Comparison of ENCODE assay signal across 22 cellular contexts in the genomic region with DNA sequence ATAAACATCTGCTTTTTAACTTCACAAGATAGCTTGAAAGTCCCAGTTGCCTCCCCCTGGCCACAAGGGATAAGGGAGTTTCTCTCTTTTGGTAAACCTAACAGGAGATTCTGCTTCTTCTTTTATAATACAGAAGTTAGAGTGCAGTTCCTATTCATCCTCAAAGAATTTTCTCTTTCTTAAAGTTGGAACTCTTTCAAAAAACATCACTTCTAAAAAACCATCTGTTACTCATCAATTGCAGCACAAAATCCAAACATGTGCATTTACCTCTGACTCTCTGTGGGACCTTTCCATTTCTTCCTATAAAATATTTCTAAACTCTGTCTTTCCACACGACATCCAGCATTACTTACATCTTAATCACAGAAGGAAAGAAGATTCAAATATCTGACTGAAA. TPM values are rescaled to one million over a fixed set of nuclear protein-coding genes. Genes with fewer than 3 reads are reported as not detected.
A peak's percentile ranks its signal among the peaks of the same experiment; 100 is the strongest.
DNase-seq lines count a peak whose midpoint lies in the region; ATAC-seq, FAIRE-seq and TF ChIP-seq lines count a peak whose summit lies in the region.
"Had no signal": no experiment of that assay in that cellular context is flagged by ENCODE, and none has a peak within 500 bp of the region (broad histone marks: within the 10 kb centered on the region; RNA-seq: fewer than 3 reads in every experiment).

No MANE protein-coding gene starts in this region.

- no peaks in the 10 kb centered on the region for H3K27me3 Mint-ChIP-seq in osteocyte (ENCODE audit: unreplicated experiment)
- H3K27me3 Mint-ChIP-seq: activated B cell treated with CpG ODN at 0.5 μM for 24 hours; activated CD8-positive, alpha-beta T cell treated with anti-CD3 and anti-CD28 coated beads for 36 hours; activated naive CD8-positive, alpha-beta T cell had no signal

- ATAC-seq in SK-N-SH treated with all-trans-retinoic acid at 6 μM for 48 hours, result peak; percentile 38
- ATAC-seq in HG02678 (IDR thresholded peaks at IDR 0.05; ENCODE audit: unreplicated experiment), result no peak
- ATAC-seq: activated CD8-positive, alpha-beta T cell treated with anti-CD3 and anti-CD28 coated beads for 36 hours; activated T-cell treated with anti-CD3 and anti-CD28 coated beads, Interleukin-2, amount 50 U/mL, for 72 hours had no signal

- H3K4me1 Mint-ChIP-seq in osteocyte (ENCODE audit: unreplicated experiment), result peaks cover 31% of the 10 kb centered on the region

- no peak overlapping the region for H2AFZ ChIP-seq in fibroblast of lung (ENCODE audit: low read length)

- H4K20me1 ChIP-seq in fibroblast of lung (ENCODE audit: control insufficient read depth, extremely low read depth, insufficient read depth, low read length), result no peaks in the 10 kb centered on the region
- H4K20me1 ChIP-seq: BLaER1 treated with 17β-estradiol and CSF1 and Interleukin-3, amounts not matched to agents 10 nM and 100 nM had no signal

- H3K4me3 Mint-ChIP-seq in osteocyte (ENCODE audit: unreplicated experiment), result no peak overlapping the region
- H3K4me3 Mint-ChIP-seq: activated B cell treated with CpG ODN at 0.5 μM for 24 hours; activated CD8-positive, alpha-beta T cell treated with anti-CD3 and anti-CD28 coated beads for 36 hours; activated naive CD8-positive, alpha-beta T cell; activated T-cell treated with anti-CD3 and anti-CD28 coated beads, Interleukin-2, amount 50 U/mL, for 72 hours had no signal

- peaks cover 12% of the 10 kb centered on the region for H3K4me1 ChIP-seq in fibroblast of lung (ENCODE audit: control insufficient read depth, extremely low read depth, insufficient read depth, low read length)

- H3K9me3 ChIP-seq in fibroblast of lung (ENCODE audit: control insufficient read depth, insufficient read depth, low read depth, low read length), result no peaks in the 10 kb centered on the region
- H3K9me3 ChIP-seq: BLaER1 treated with 17β-estradiol and CSF1 and Interleukin-3, amounts not matched to agents 10 nM and 100 nM; esophagus squamous epithelium had no signal

- no peak overlapping the region for H3K4me3 ChIP-seq in fibroblast of lung (replicated peaks in 1 of 4; ENCODE audit: control extremely low read depth in 1 of 4, insufficient read depth in 1 of 4, low read depth in 3 of 4, low read length in 4 of 4)
- H3K4me3 ChIP-seq: BLaER1 treated with 17β-estradiol and CSF1 and Interleukin-3, amounts not matched to agents 10 nM and 100 nM; cardiac muscle cell; esophagus squamous epithelium had no signal

- H3K27ac Mint-ChIP-seq in osteocyte (ENCODE audit: unreplicated experiment), result peak overlapping the region; percentile 64
- H3K27ac Mint-ChIP-seq: activated B cell treated with CpG ODN at 0.5 μM for 24 hours; activated CD8-positive, alpha-beta T cell treated with anti-CD3 and anti-CD28 coated beads for 36 hours; activated naive CD8-positive, alpha-beta T cell; activated T-cell treated with anti-CD3 and anti-CD28 coated beads, Interleukin-2, amount 50 U/mL, for 72 hours had no signal

- peak; percentile 17 for FAIRE-seq in G401.6 (lab: Jason Lieb, UNC)
- FAIRE-seq: H1 had no signal

- DNase-seq in fibroblast of lung (ENCODE audit: low read depth in 2 of 2), result peak; percentile 74 to 76
- DNase-seq in osteocyte (ENCODE audit: extremely low spot score, unreplicated experiment), result no peak
- DNase-seq in SIG-M5 treated with dmso at 0.1 percent for 504 hours (lab: John Stamatoyannopoulos, UW; ENCODE audit: unreplicated experiment), result no peak
- no peak for DNase-seq in H4 (ENCODE audit: low spot score)
- no peak for DNase-seq in RWPE1 (ENCODE audit: low spot score)
- DNase-seq: activated B cell treated with CpG ODN at 0.5 μM for 24 hours; activated CD8-positive, alpha-beta T cell treated with anti-CD3 and anti-CD28 coated beads for 36 hours; activated T-cell treated with anti-CD3 and anti-CD28 coated beads, Interleukin-2, amount 50 U/mL, for 72 hours; esophagus squamous epithelium; Karpas-422; NCI-H1417; NCI-H526; SHP77; stimulated activated CD4-positive, alpha-beta T cell treated with anti-CD3 and anti-CD28 coated beads, Interleukin-12 subunit alpha, Interleukin-12 subunit beta, amount 100 ng/mL, for 4 hours; T-helper 2 cell had no signal

- H3K36me3 ChIP-seq in fibroblast of lung (ENCODE audit: control insufficient read depth, insufficient read depth, low read length), result no peaks in the 10 kb centered on the region
- H3K36me3 ChIP-seq: cardiac muscle cell had no signal

- no peaks in the 10 kb centered on the region for H3K79me2 ChIP-seq in fibroblast of lung (ENCODE audit: control insufficient read depth, insufficient read depth, low read length)

- H3K27ac ChIP-seq in fibroblast of lung (ENCODE audit: insufficient read depth, low read length) (no peak overlapping the region), RWPE1 (no peak overlapping the region)
- H3K27ac ChIP-seq: BLaER1 treated with 17β-estradiol and CSF1 and Interleukin-3, amounts not matched to agents 10 nM and 100 nM; cardiac muscle cell; esophagus squamous epithelium had no signal

- CTCF ChIA-PET in RWPE1 (lab: Yijun Ruan, JAX), result no interaction called here

- H3K27me3 ChIP-seq in fibroblast of lung (ENCODE audit: control insufficient read depth, insufficient read depth, low read length), result no peaks in the 10 kb centered on the region
- H3K27me3 ChIP-seq: BLaER1 treated with 17β-estradiol and CSF1 and Interleukin-3, amounts not matched to agents 10 nM and 100 nM; cardiac muscle cell; esophagus squamous epithelium had no signal

- H3K9ac ChIP-seq in fibroblast of lung (ENCODE audit: insufficient read depth, low read length), result no peak overlapping the region
- H3K9ac ChIP-seq: BLaER1 treated with 17β-estradiol and CSF1 and Interleukin-3, amounts not matched to agents 10 nM and 100 nM had no signal

- no peaks in the 10 kb centered on the region for H3K9me3 Mint-ChIP-seq in osteocyte (ENCODE audit: unreplicated experiment)
- H3K9me3 Mint-ChIP-seq: activated B cell treated with CpG ODN at 0.5 μM for 24 hours; activated CD8-positive, alpha-beta T cell treated with anti-CD3 and anti-CD28 coated beads for 36 hours; activated T-cell treated with anti-CD3 and anti-CD28 coated beads, Interleukin-2, amount 50 U/mL, for 72 hours had no signal

- TF ChIP-seq CTCF in fibroblast of lung (conservative IDR thresholded peaks at IDR 0.05 in 1 of 2, IDR thresholded peaks at IDR 0.05 in 1 of 2; ENCODE audit: low read depth in 1 of 2, low read length in 2 of 2) (no peak), osteocyte (IDR thresholded peaks at IDR 0.05) (no peak), RWPE1 (conservative IDR thresholded peaks at IDR 0.05; ENCODE audit: low read depth) (no peak)

- POLR2A ChIA-PET in RWPE1 (lab: Yijun Ruan, JAX; ENCODE audit: low non-redundant PET), result no interaction called here

- peaks cover 2% of the 10 kb centered on the region for H3K36me3 Mint-ChIP-seq in osteocyte (ENCODE audit: unreplicated experiment)

- peak overlapping the region; percentile 36 for H3K4me2 ChIP-seq in fibroblast of lung (ENCODE audit: extremely low read depth, insufficient read depth, low read length)
- H3K4me2 ChIP-seq: BLaER1 treated with 17β-estradiol and CSF1 and Interleukin-3, amounts not matched to agents 10 nM and 100 nM had no signal

TF ChIP-seq in SK-N-SH treated with all-trans-retinoic acid at 6 μM for 48 hours, 23 proteins besides CTCF, POLR2A, EP300 and RAD21:
- no peak for TF ChIP-seq ZNF8 (CRISPR knock-in tag; IDR thresholded peaks at IDR 0.05)
- no peak for TF ChIP-seq ZFP30 (CRISPR knock-in tag; IDR thresholded peaks at IDR 0.05)
- no peak for TF ChIP-seq CREB5 (CRISPR knock-in tag; IDR thresholded peaks at IDR 0.05; ENCODE audit: low read depth)
- no peak for TF ChIP-seq ZNF565 (CRISPR knock-in tag; conservative IDR thresholded peaks at IDR 0.05; ENCODE audit: low read depth)
- no peak for TF ChIP-seq RARB (CRISPR knock-in tag; IDR thresholded peaks at IDR 0.05)
- TF ChIP-seq BACH2 (CRISPR knock-in tag; IDR thresholded peaks at IDR 0.05; ENCODE audit: borderline replicate concordance), result no peak
- no peak for TF ChIP-seq CSDC2 (CRISPR knock-in tag; IDR thresholded peaks at IDR 0.05)
- TF ChIP-seq SNAI2 (CRISPR knock-in tag; IDR thresholded peaks at IDR 0.05), result no peak
- TF ChIP-seq TCF4 (CRISPR knock-in tag; IDR thresholded peaks at IDR 0.05; ENCODE audit: borderline replicate concordance), result no peak

RNA-seq across cellular contexts. Expression of gene DPH6, which starts 5.1 kb away (rescaled TPM):
- 12.8 and 13.5 TPM in 2 replicates for total RNA-seq in fibroblast of lung
- polyA plus RNA-seq in fibroblast of lung, result 9.7 and 19.2 TPM in 2 replicates
- 7.6 and 15.1 TPM in 2 replicates for polyA plus RNA-seq in fibroblast of lung (2012)
- polyA minus RNA-seq in fibroblast of lung (ENCODE audit: low replicate concordance), result 21.5 TPM in 1 of 2 replicates, not detected in the other
- 14.3 and 15.8 TPM in 2 replicates for total RNA-seq in osteocyte
- 32.4 and 36.9 TPM in 2 replicates for total RNA-seq in H4 (2014; rRNA removed; shearing (Covaris generic))

Comparison
In these comparisons a context has a peak if more than half of its experiments do, and no peak if none do; other contexts are left out.
1. DNase-seq: peak in fibroblast of lung (2 of 2); none in osteocyte (single experiment), SIG-M5 treated with dmso at 0.1 percent for 504 hours (single experiment), H4 (single experiment) and RWPE1 (single experiment).